12 cellular contexts compared by ENCODE assay signal in the genomic region with DNA sequence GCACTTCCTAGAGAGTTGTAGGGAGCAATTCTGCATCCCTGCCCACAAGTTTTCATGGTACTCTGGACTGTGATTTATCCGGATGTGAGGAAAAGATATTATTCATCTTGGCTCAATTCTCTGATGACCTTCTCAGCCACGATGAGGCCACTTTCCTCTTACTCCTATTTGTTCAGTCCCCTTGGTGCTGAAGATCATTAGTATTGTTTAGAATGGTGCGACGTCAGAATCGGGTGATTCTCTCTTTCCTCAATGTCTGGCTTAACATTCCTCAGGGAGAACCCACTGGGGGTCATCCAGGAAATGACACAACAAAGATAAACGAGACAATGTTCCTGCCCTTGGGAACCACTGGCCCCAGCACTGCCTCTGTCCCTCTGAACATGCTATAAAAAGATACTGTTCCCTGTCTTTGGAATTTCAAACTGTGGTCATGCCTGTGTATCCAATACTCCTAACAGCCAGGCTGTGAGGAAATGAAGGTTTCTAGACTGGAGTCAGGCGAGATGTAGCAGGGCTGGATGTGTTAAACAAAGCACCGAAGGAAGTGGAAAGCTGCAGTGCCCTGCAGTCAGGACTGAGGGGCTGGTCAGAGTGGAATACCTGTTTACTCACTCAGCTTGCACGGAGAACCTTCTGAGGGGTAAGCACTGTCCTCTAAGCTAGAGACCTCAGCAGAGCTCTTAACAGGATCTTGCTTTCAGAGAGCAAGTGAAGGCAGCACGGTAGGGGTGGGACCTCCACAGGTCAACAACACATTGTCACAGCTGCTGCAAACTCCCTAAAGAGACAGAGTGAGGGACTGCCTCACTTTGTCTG. TPM values are rescaled to one million over a fixed set of nuclear protein-coding genes. Genes with fewer than 3 reads are reported as not detected.
DNase-seq lines count a peak whose midpoint lies in the region; ATAC-seq and TF ChIP-seq lines count a peak whose summit lies in the region.
"Had no signal": no experiment of that assay in that cellular context is flagged by ENCODE, and none has a peak within 500 bp of the region (broad histone marks: within the 10 kb centered on the region; RNA-seq: fewer than 3 reads in every experiment).

No MANE protein-coding gene starts in this region.

- no peak for ATAC-seq in GM19455 (IDR thresholded peaks at IDR 0.05; ENCODE audit: unreplicated experiment)
- ATAC-seq: activated CD8-positive, alpha-beta memory T cell treated with anti-CD3 and anti-CD28 coated beads, Interleukin-2, amount 10 ng/mL, durations not matched to agents 7 days and 5 days had no signal

- H2AFZ ChIP-seq in neuron (ENCODE audit: low read depth, low read length), result peak overlapping the region; percentile 2

- H3K9me3 ChIP-seq in Peyer's patch (no peaks in the 10 kb centered on the region), neuron (ENCODE audit: low read length) (peaks cover 9% of the 10 kb centered on the region)

- DNase-seq in COLO829 (ENCODE audit: low spot score) (peak; percentile 22), Peyer's patch (peak in 2 of 3 donors; percentile 9 to 23), fibroblast of villous mesenchyme (ENCODE audit: low read depth) (peak; percentile 84), NCI-H2029 (lab: John Stamatoyannopoulos, UW) (no peak), NCI-H1092 treated with DMSO at 0.1 percent for 48 hours (lab: John Stamatoyannopoulos, UW) (no peak), NOMO-1 treated with dmso at 0.1 percent for 144 hours (lab: John Stamatoyannopoulos, UW; ENCODE audit: unreplicated experiment) (no peak)
- DNase-seq: activated CD8-positive, alpha-beta memory T cell treated with anti-CD3 and anti-CD28 coated beads, Interleukin-2, amount 10 ng/mL, durations not matched to agents 7 days and 5 days; COR-L47; cortex of kidney; immature natural killer cell had no signal

- H3K4me1 ChIP-seq in Peyer's patch (no peaks in the 10 kb centered on the region), neuron (ENCODE audit: insufficient read depth, low read length) (peaks cover 11% of the 10 kb centered on the region)

- no peak overlapping the region for H3K27ac ChIP-seq in Peyer's patch

- TF ChIP-seq CTCF in Peyer's patch (IDR thresholded peaks at IDR 0.05) (no peak), fibroblast of villous mesenchyme (IDR thresholded peaks at IDR 0.05; ENCODE audit: insufficient read depth, low read depth, low read length) (no peak)

- H3K27me3 ChIP-seq in Peyer's patch, result no peaks in the 10 kb centered on the region
- no peaks in the 10 kb centered on the region for H3K27me3 ChIP-seq in neuron (ENCODE audit: insufficient read depth, low read length)

- no peak for TF ChIP-seq POLR2A in Peyer's patch (IDR thresholded peaks at IDR 0.05)

- H3K4me3 ChIP-seq in Peyer's patch (no peak overlapping the region), fibroblast of villous mesenchyme (ENCODE audit: low read depth, low read length) (no peak overlapping the region), neuron (ENCODE audit: low read length) (no peak overlapping the region)

- H3K36me3 ChIP-seq in Peyer's patch (no peaks in the 10 kb centered on the region), neuron (ENCODE audit: insufficient read depth, low read length) (no peaks in the 10 kb centered on the region)

RNA-seq across cellular contexts. Expression of a gene that starts 12.9 kb away (rescaled TPM):
- total RNA-seq in Peyer's patch, result 1 to 10 TPM in 1 of 4 donors, under 1 TPM in 3; 0.18 to 5.8 (median 0.94) TPM
- total RNA-seq in fibroblast of villous mesenchyme, result 22.5 and 28.3 TPM in 2 replicates

Comparison
In these comparisons a context has a peak if more than half of its experiments do, and no peak if none do; other contexts are left out.
1. DNase-seq: peak in COLO829 (single experiment), Peyer's patch (2 of 3) and fibroblast of villous mesenchyme (single experiment); none in NCI-H2029 (single experiment), NCI-H1092 treated with DMSO at 0.1 percent for 48 hours (single experiment) and NOMO-1 treated with dmso at 0.1 percent for 144 hours (single experiment).